Comparison of ENCODE assay signal across 19 cellular contexts in the genomic region with DNA sequence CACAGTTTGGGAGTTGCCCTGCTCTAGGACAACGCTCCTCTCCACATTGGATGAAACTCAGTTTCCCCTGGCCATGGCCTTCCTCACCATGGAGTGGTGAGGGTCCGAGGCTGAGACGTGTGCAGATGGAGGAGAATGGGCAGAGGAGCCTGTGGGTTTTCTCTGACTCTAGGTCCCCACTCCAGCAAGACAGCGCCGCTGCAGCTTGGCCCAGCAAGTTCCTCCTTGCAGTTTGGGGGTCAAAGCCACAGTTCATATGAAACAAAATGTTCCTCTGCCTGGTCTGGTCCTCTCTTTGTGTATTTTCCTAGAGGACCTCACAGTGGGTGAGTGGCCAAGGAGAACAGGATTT. TPM values are rescaled to one million over a fixed set of nuclear protein-coding genes. Genes with fewer than 3 reads are reported as not detected.
DNase-seq lines count a peak whose midpoint lies in the region; ATAC-seq and TF ChIP-seq lines count a peak whose summit lies in the region.
"Had no signal": no experiment of that assay in that cellular context is flagged by ENCODE, and none has a peak within 500 bp of the region (broad histone marks: within the 10 kb centered on the region; RNA-seq: fewer than 3 reads in every experiment).

No MANE protein-coding gene starts in this region.

- no peak for TF ChIP-seq EP300 in transverse colon (IDR thresholded peaks at IDR 0.05; ENCODE audit: low read depth)

- intact Hi-C loops in transverse colon (cut with DNase I; ENCODE audit: low total_unique reads), result no loop called here
- intact Hi-C loops in colonic mucosa (cut with DNase I), result no loop called here

- in situ Hi-C loops in transverse colon (cut with MboI; ENCODE audit: low pct_ligation_motif_present in 1 of 4, low pct_unique_long_range_greater_than_20kb in 1 of 4, low sequenced_read_pairs in 3 of 4), result no loop called here

- H3K4me3 Mint-ChIP-seq in activated naive CD4-positive, alpha-beta T cell treated with anti-CD3 and anti-CD28 coated beads, Interleukin-2, amount 50 U/mL, for 24 hours, result peak overlapping the region; percentile 82
- H3K4me3 Mint-ChIP-seq in T-cell, result peak overlapping the region; percentile 85 to 98 (median 98)
- H3K4me3 Mint-ChIP-seq in effector memory CD8-positive, alpha-beta T cell, result peak overlapping the region; percentile 87 to 88
- H3K4me3 Mint-ChIP-seq: brain, nephron had no signal

- WGBS in transverse colon (ENCODE audit: low coverage in 1 of 2), 2 donors, result 92% methylated on average over 5 of the region's 5 CpGs; no CpG with 5 or more reads in 1 of the 2 donors

- no peaks in the 10 kb centered on the region for H3K36me3 ChIP-seq in transverse colon
- H3K36me3 ChIP-seq in colonic mucosa, result no peaks in the 10 kb centered on the region
- H3K36me3 ChIP-seq: lower lobe of right lung, MG63 had no signal

- no peak for DNase-seq in activated naive CD4-positive, alpha-beta T cell (lab: John Stamatoyannopoulos, UW)
- DNase-seq in T-cell (no peak), transverse colon (no peak), HT-29 (ENCODE audit: low spot score) (no peak), colonic mucosa (no peak)
- no peak for DNase-seq in effector memory CD8-positive, alpha-beta T cell
- DNase-seq: dermis blood vessel endothelial cell, lower lobe of right lung, MG63, NCI-H2029, SHP77 had no signal

- peaks cover 91% of the 10 kb centered on the region for H3K4me1 Mint-ChIP-seq in activated naive CD4-positive, alpha-beta T cell treated with anti-CD3 and anti-CD28 coated beads, Interleukin-2, amount 50 U/mL, for 24 hours
- peaks cover 77 to 84% (median 80%) of the 10 kb centered on the region in 3 donors for H3K4me1 Mint-ChIP-seq in T-cell
- H3K4me1 Mint-ChIP-seq in effector memory CD8-positive, alpha-beta T cell (ENCODE audit: low read depth in 2 of 2), result peaks cover 70% of the 10 kb centered on the region in 2 donors
- H3K4me1 Mint-ChIP-seq: brain, nephron had no signal

- POLR2A ChIA-PET in T-cell (lab: Charles Lee), result interaction anchor here in 1 of 2 donors (0.6 kb wide), 1 partner anchor 62 kb away, joined by 3 read pairs; no protein-coding TSS in a partner anchor

- H3K36me3 Mint-ChIP-seq in activated naive CD4-positive, alpha-beta T cell treated with anti-CD3 and anti-CD28 coated beads, Interleukin-2, amount 50 U/mL, for 24 hours, result peaks cover 6% of the 10 kb centered on the region
- H3K36me3 Mint-ChIP-seq in T-cell, result peaks cover 55% of the 10 kb centered on the region
- H3K36me3 Mint-ChIP-seq in effector memory CD8-positive, alpha-beta T cell (ENCODE audit: insufficient read depth), result peaks cover 79% of the 10 kb centered on the region
- H3K36me3 Mint-ChIP-seq: brain had no signal

- H3K4me1 ChIP-seq in transverse colon, result peaks cover 14 to 88% (median 56%) of the 10 kb centered on the region in 4 donors
- H3K4me1 ChIP-seq in colonic mucosa, result peaks cover 17% of the 10 kb centered on the region

- H3K4me3 ChIP-seq in transverse colon (no peak overlapping the region), colonic mucosa (no peak overlapping the region)
- H3K4me3 ChIP-seq: MG63 had no signal

- no peaks in the 10 kb centered on the region for H3K27me3 Mint-ChIP-seq in activated naive CD4-positive, alpha-beta T cell treated with anti-CD3 and anti-CD28 coated beads, Interleukin-2, amount 50 U/mL, for 24 hours
- peaks cover 0 to 2% of the 10 kb centered on the region in 2 donors for H3K27me3 Mint-ChIP-seq in T-cell
- no peaks in the 10 kb centered on the region for H3K27me3 Mint-ChIP-seq in effector memory CD8-positive, alpha-beta T cell

- H3K27ac Mint-ChIP-seq in activated naive CD4-positive, alpha-beta T cell treated with anti-CD3 and anti-CD28 coated beads, Interleukin-2, amount 50 U/mL, for 24 hours, result peak overlapping the region; percentile 88
- peak overlapping the region; percentile 92 to 94 for H3K27ac Mint-ChIP-seq in T-cell
- peak overlapping the region; percentile 94 to 97 for H3K27ac Mint-ChIP-seq in effector memory CD8-positive, alpha-beta T cell
- H3K27ac Mint-ChIP-seq: brain, nephron had no signal

- H3K9ac ChIP-seq in colonic mucosa (ENCODE audit: low read depth in 2 of 2, low read length in 2 of 2), result peak overlapping the region in 1 of 2 donors; percentile 1

- TF ChIP-seq CTCF in transverse colon (IDR thresholded peaks at IDR 0.05) (no peak), colonic mucosa (IDR thresholded peaks at IDR 0.05) (no peak)

- no peaks in the 10 kb centered on the region for H3K9me3 Mint-ChIP-seq in activated naive CD4-positive, alpha-beta T cell treated with anti-CD3 and anti-CD28 coated beads, Interleukin-2, amount 50 U/mL, for 24 hours
- no peaks in the 10 kb centered on the region for H3K9me3 Mint-ChIP-seq in T-cell
- no peaks in the 10 kb centered on the region for H3K9me3 Mint-ChIP-seq in effector memory CD8-positive, alpha-beta T cell
- H3K9me3 Mint-ChIP-seq: brain, nephron had no signal

- ATAC-seq in T-cell (replicated peaks in 1 of 4), result no peak
- ATAC-seq in effector memory CD8-positive, alpha-beta T cell (replicated peaks), result no peak
- ATAC-seq in GM19324 (IDR thresholded peaks at IDR 0.05; ENCODE audit: low FRiP score, unreplicated experiment), result no peak
- ATAC-seq: esophagus mucosa, HCT116, lower lobe of right lung had no signal

- H3K27me3 ChIP-seq in transverse colon (no peaks in the 10 kb centered on the region), colonic mucosa (no peaks in the 10 kb centered on the region)
- H3K27me3 ChIP-seq: MG63 had no signal

- H3K27ac ChIP-seq in transverse colon (peak overlapping the region; percentile 26 to 81 (median 72)), colonic mucosa (no peak overlapping the region)

- TF ChIP-seq POLR2A in transverse colon (IDR thresholded peaks at IDR 0.05), result no peak

- CTCF ChIA-PET in T-cell (lab: Charles Lee), result no interaction called here

- H3K9me3 ChIP-seq in transverse colon (no peaks in the 10 kb centered on the region), colonic mucosa (no peaks in the 10 kb centered on the region)
- H3K9me3 ChIP-seq: lower lobe of right lung, MG63 had no signal

RNA-seq across cellular contexts. Expression of a gene that starts 2.3 kb away (rescaled TPM):
- total RNA-seq in T-cell, result 100 to 1,000 TPM; 122 to 194 (median 142) TPM
- total RNA-seq in transverse colon, result 1 to 10 TPM in 3 of 4 donors, not detected in 1; 3.0 to 8.2 (median 3.8) TPM
- 0.05 and 0.36 TPM in 2 replicates for total RNA-seq in HT-29 (2014; rRNA removed; shearing (Covaris generic))
- total RNA-seq in colonic mucosa, result 1 to 10 TPM; 1.7 TPM
- total RNA-seq: dermis blood vessel endothelial cell, NCI-H460 had no signal

RNA-seq across cellular contexts. Expression of a gene that starts 34.6 kb away (rescaled TPM):
- under 1 TPM in 2 of 5 donors, not detected in 3; 0.09 to 0.15 TPM for total RNA-seq in T-cell
- 1,000 to 10,000 TPM in 1 of 4 donors, 100 to 1,000 TPM in 1, 10 to 100 TPM in 2; 73.4 to 1,268 (median 104) TPM for total RNA-seq in transverse colon
- total RNA-seq in HT-29 (2014; rRNA removed; shearing (Covaris generic)), result 0.23 TPM in 1 of 2 replicates, not detected in the other
- 100 to 1,000 TPM; 280 to 758 TPM for total RNA-seq in colonic mucosa
- total RNA-seq: dermis blood vessel endothelial cell; esophagus mucosa; lower lobe of right lung; NCI-H460; T-helper 2 cell treated with Interferon-gamma antibody and Interleukin-4, amounts not matched to agents 100 ng/mL and 5 ng/mL, for 36 hours had no signal

RNA-seq across cellular contexts. Expression of a gene that starts 47.1 kb away (rescaled TPM):
- total RNA-seq in T-cell, result 10 to 100 TPM; 84.1 to 95.2 (median 84.9) TPM
- total RNA-seq in transverse colon, result 100 to 1,000 TPM in 1 of 4 donors, 10 to 100 TPM in 3; 37.6 to 159 (median 59.5) TPM
- 127 and 134 TPM in 2 replicates for total RNA-seq in HT-29 (2014; rRNA removed; shearing (Covaris generic))
- total RNA-seq in colonic mucosa, result 100 to 1,000 TPM in 1 of 2 donors, 10 to 100 TPM in 1; 60.7 to 150 TPM

Comparison
In these comparisons a context has a peak if more than half of its experiments do, and no peak if none do; other contexts are left out.
1. RNA of a gene that starts 2.3 kb away (total RNA-seq): 122 to 194 TPM in T-cell; 3.0 to 8.2 TPM in transverse colon, 1.7 TPM in colonic mucosa and 0.05 to 0.36 TPM in HT-29; every median in the first group is over 10 times any median in the second.
2. RNA of a gene that starts 34.6 kb away (total RNA-seq): 280 to 758 TPM in colonic mucosa and 73.4 to 1,268 TPM in transverse colon; 0.09 to 0.15 TPM in T-cell and 0.23 TPM in HT-29; every median in the first group is over 10 times any median in the second.
3. Peak in every context shown above with its lines, with median percentiles within 50 percentile points of each other: H3K27ac Mint-ChIP-seq and H3K4me3 Mint-ChIP-seq.